Comparison of ENCODE assay signal across 8 cellular contexts in the genomic region with DNA sequence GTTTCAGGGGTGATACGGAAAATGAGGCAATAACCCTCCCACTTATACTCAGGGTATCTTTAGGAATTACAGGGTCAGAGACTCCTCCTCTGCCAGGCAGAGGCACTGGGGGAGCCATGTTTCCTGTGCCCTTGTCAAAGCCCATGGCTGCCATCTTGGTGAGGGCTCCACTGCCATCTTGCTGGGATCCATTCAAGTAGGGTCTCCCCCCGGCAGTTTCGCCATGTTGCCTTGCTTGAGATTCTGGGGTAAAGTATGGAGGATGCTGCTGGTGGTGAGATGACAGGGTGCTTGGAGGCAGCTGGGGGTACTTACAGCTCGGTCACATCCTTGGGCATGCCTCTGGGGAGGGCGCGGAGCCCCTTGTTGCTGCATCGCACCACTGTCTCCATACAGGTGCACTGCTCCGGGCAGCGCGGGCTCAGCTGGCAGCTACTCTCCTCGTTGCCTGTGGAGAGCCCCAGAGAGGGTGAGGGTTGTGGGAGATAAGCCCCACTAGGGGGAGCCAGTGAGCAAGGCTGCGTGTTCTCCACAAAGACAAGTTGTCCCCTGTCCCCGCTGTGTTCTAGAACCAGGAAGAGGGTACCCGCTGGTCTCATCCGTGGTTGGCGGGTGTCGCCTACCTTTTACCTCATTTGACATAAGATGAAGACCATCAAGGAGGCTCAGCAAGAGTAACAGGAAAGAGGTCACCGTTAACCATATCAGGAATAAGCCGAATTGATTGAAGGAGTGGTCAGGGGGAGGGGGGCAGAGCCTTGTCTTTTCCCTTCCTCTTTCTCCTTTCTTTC.
DNase-seq lines count a peak whose midpoint lies in the region; ATAC-seq and TF ChIP-seq lines count a peak whose summit lies in the region.

No MANE protein-coding gene starts in this region.

- TF ChIP-seq POLR2A in testis (IDR thresholded peaks at IDR 0.05): no peak

- peak; percentile 74 for DNase-seq in activated CD8-positive, alpha-beta memory T cell treated with anti-CD3 and anti-CD28 coated beads for 24 hours
- DNase-seq in activated CD8-positive, alpha-beta memory T cell treated with anti-CD3 and anti-CD28 coated beads, Interleukin-2, amount 50 U/mL, for 4 hours: no peak
- no peak for DNase-seq in astrocyte of the spinal cord (ENCODE audit: low read depth, low spot score)
- DNase-seq in left kidney (ENCODE audit: low read depth, low spot score): peak; percentile 58
- DNase-seq in testis: peak; percentile 67
- no peak for DNase-seq in amniotic stem cell (lab: John Stamatoyannopoulos, UW)

- TF ChIP-seq CTCF in OCI-LY1 (IDR thresholded peaks at IDR 0.05; ENCODE audit: low read length) (peak; percentile 75), astrocyte of the spinal cord (IDR thresholded peaks at IDR 0.05; ENCODE audit: low read depth, low read length) (peak; percentile 52), testis (IDR thresholded peaks at IDR 0.05) (peak in 2 of 3 experiments; percentile 33 to 40)

- H3K9me3 ChIP-seq in OCI-LY1 (ENCODE audit: low read length) (no peaks in the 10 kb centered on the region), testis (no peaks in the 10 kb centered on the region)

- ATAC-seq in HG03159 (IDR thresholded peaks at IDR 0.05; ENCODE audit: unreplicated experiment): peak; percentile 83

- H3K36me3 ChIP-seq in OCI-LY1 (ENCODE audit: insufficient read depth, low read length): no peaks in the 10 kb centered on the region
- H3K36me3 ChIP-seq in testis (ENCODE audit: low read depth, missing control alignments): no peaks in the 10 kb centered on the region

- H3K4me2 ChIP-seq in OCI-LY1 (ENCODE audit: low read length): no peak overlapping the region

- H4K20me1 ChIP-seq in OCI-LY1 (ENCODE audit: insufficient read depth, low read length): no peaks in the 10 kb centered on the region

- intact Hi-C loops in testis (cut with DNase I; ENCODE audit: low total_unique reads): no loop called here

- H3K27ac ChIP-seq in OCI-LY1 (ENCODE audit: low read depth, low read length, poor library complexity, severe bottlenecking): no peak overlapping the region
- H3K27ac ChIP-seq in testis: no peak overlapping the region

- no peak overlapping the region for H3K9ac ChIP-seq in OCI-LY1 (ENCODE audit: low read length)

- no peak overlapping the region for H3K4me3 ChIP-seq in OCI-LY1 (ENCODE audit: low read depth, low read length, poor library complexity, severe bottlenecking)
- H3K4me3 ChIP-seq in astrocyte of the spinal cord (ENCODE audit: low read depth, low read length): no peak overlapping the region
- H3K4me3 ChIP-seq in testis: no peak overlapping the region

- 56 to 59% methylated on average over 11 to 19 of the region's 19 CpGs for WGBS in testis, 2 donors

- no peaks in the 10 kb centered on the region for H3K79me2 ChIP-seq in OCI-LY1 (ENCODE audit: insufficient read depth, low read length)

- in situ Hi-C loops in astrocyte of the spinal cord (cut with HindIII; ENCODE audit: low sequenced_read_pairs): no loop called here

- H3K9me2 ChIP-seq in OCI-LY1 (ENCODE audit: low read depth, low read length): no peaks in the 10 kb centered on the region

- H3K27me3 ChIP-seq in OCI-LY1 (ENCODE audit: insufficient read depth, low read length): no peaks in the 10 kb centered on the region
- H3K27me3 ChIP-seq in testis: no peaks in the 10 kb centered on the region

- H3F3A ChIP-seq in OCI-LY1 (ENCODE audit: insufficient read depth, low read length): no peaks in the 10 kb centered on the region

- H3K4me1 ChIP-seq in OCI-LY1 (ENCODE audit: insufficient read depth, low read length, severe bottlenecking): no peaks in the 10 kb centered on the region
- no peaks in the 10 kb centered on the region for H3K4me1 ChIP-seq in testis

- H2AFZ ChIP-seq in OCI-LY1 (ENCODE audit: low read length): no peak overlapping the region

Comparison
In these comparisons a context has a peak if more than half of its experiments do, and no peak if none do; other contexts are left out.
1. DNase-seq: peak in activated CD8-positive, alpha-beta memory T cell treated with anti-CD3 and anti-CD28 coated beads for 24 hours (single experiment), left kidney (single experiment) and testis (single experiment); none in activated CD8-positive, alpha-beta memory T cell treated with anti-CD3 and anti-CD28 coated beads, Interleukin-2, amount 50 U/mL, for 4 hours (single experiment), astrocyte of the spinal cord (single experiment) and amniotic stem cell (single experiment).
2. Peak in every context shown above with its lines, with median percentiles within 50 percentile points of each other: CTCF ChIP-seq.